ENCODE assay signal across 10 cellular contexts in genomic region chrX:10109695-10110094, GRCh38. TPM values are rescaled to one million over a fixed set of nuclear protein-coding genes. Genes with fewer than 3 reads are reported as not detected.
A peak's percentile ranks its signal among the peaks of the same experiment; 100 is the strongest.
DNase-seq lines count a peak whose midpoint lies in the region; ATAC-seq, FAIRE-seq and TF ChIP-seq lines count a peak whose summit lies in the region.
"Had no signal": no experiment of that assay in that cellular context is flagged by ENCODE, and none has a peak within 500 bp of the region (broad histone marks: within the 10 kb centered on the region; RNA-seq: fewer than 3 reads in every experiment).

No MANE protein-coding gene starts in this region.

- H3K27ac ChIP-seq in OCI-LY1 (ENCODE audit: low read depth, low read length, poor library complexity, severe bottlenecking) (peak overlapping the region; percentile 98), gastroesophageal sphincter (peak overlapping the region in 3 of 4 donors; percentile 73 to 81 (median 76))
- H3K27ac ChIP-seq: SK-N-MC had no signal

- no peak for FAIRE-seq in H54 (lab: Jason Lieb, UNC)

- H4K20me1 ChIP-seq in OCI-LY1 (ENCODE audit: insufficient read depth, low read length), result no peaks in the 10 kb centered on the region

- no peaks in the 10 kb centered on the region for H3K9me2 ChIP-seq in OCI-LY1 (ENCODE audit: low read depth, low read length)

- TF ChIP-seq CTCF in OCI-LY1 (IDR thresholded peaks at IDR 0.05; ENCODE audit: low read length) (peak; percentile 37), gastroesophageal sphincter (IDR thresholded peaks at IDR 0.05) (peak in 2 of 4 experiments; percentile 26 to 52)

- WGBS in gastroesophageal sphincter (ENCODE audit: low coverage in 1 of 2), 2 donors, result 79% methylated on average over 7 of the region's 27 CpGs; no CpG with 5 or more reads in 1 of the 2 donors

- peaks cover 89% of the 10 kb centered on the region for H3K4me1 ChIP-seq in OCI-LY1 (ENCODE audit: insufficient read depth, low read length, severe bottlenecking)
- H3K4me1 ChIP-seq in gastroesophageal sphincter, result peaks cover 0 to 86% (median 9%) of the 10 kb centered on the region in 3 donors

- no peaks in the 10 kb centered on the region for H3K79me2 ChIP-seq in OCI-LY1 (ENCODE audit: insufficient read depth, low read length)

- no peak for TF ChIP-seq EP300 in gastroesophageal sphincter (IDR thresholded peaks at IDR 0.05)

- H3K27me3 ChIP-seq in OCI-LY1 (ENCODE audit: insufficient read depth, low read length), result no peaks in the 10 kb centered on the region
- H3K27me3 ChIP-seq in gastroesophageal sphincter, result no peaks in the 10 kb centered on the region

- H3K4me2 ChIP-seq in OCI-LY1 (ENCODE audit: low read length), result peak overlapping the region; percentile 66

- DNase-seq in Ammon's horn (ENCODE audit: low spot score), result peak; percentile 58
- peak in 43 of 56 donors; percentile 1 to 76 (median 32) for DNase-seq in nucleus accumbens (lab: John Stamatoyannopoulos, UW)
- DNase-seq in foreskin melanocyte, result no peak
- DNase-seq in H54 (ENCODE audit: insufficient read length, low spot score), result no peak
- DNase-seq: NCI-H774 had no signal

- no peaks in the 10 kb centered on the region; the same call in 1 of the 2 replicates for H3K36me3 ChIP-seq in OCI-LY1 (ENCODE audit: insufficient read depth, low read length)
- H3K36me3 ChIP-seq in gastroesophageal sphincter, result no peaks in the 10 kb centered on the region

- no peak overlapping the region for H2AFZ ChIP-seq in OCI-LY1 (ENCODE audit: low read length)

- H3K9me3 ChIP-seq in OCI-LY1 (ENCODE audit: low read length) (no peaks in the 10 kb centered on the region), gastroesophageal sphincter (no peaks in the 10 kb centered on the region)

- ATAC-seq in gastroesophageal sphincter (peak; percentile 56), GM21737 (IDR thresholded peaks at IDR 0.05; ENCODE audit: unreplicated experiment) (no peak), GM21576 (IDR thresholded peaks at IDR 0.05; ENCODE audit: unreplicated experiment) (no peak)

- peak overlapping the region; percentile 64 for H3K9ac ChIP-seq in OCI-LY1 (ENCODE audit: low read length)

- H3F3A ChIP-seq in OCI-LY1 (ENCODE audit: insufficient read depth, low read length), result no peaks in the 10 kb centered on the region

- TF ChIP-seq POLR2A in gastroesophageal sphincter (IDR thresholded peaks at IDR 0.05), result no peak
- no peak for TF ChIP-seq POLR2A in H54 (IDR thresholded peaks at IDR 0.05; ENCODE audit: low read depth, low read length)

- peak overlapping the region; percentile 53 for H3K4me3 ChIP-seq in OCI-LY1 (ENCODE audit: low read depth, low read length, poor library complexity, severe bottlenecking)
- no peak overlapping the region for H3K4me3 ChIP-seq in gastroesophageal sphincter
- H3K4me3 ChIP-seq: SK-N-MC had no signal

RNA-seq across cellular contexts. Expression of gene CLCN4, which starts 47.1 kb away (rescaled TPM):
- total RNA-seq in gastroesophageal sphincter, result 1 to 10 TPM in 3 of 4 donors, under 1 TPM in 1; 0.16 to 2.3 (median 2.0) TPM

Comparison
In these comparisons a context has a peak if more than half of its experiments do, and no peak if none do; other contexts are left out.
1. DNase-seq: peak in Ammon's horn (single experiment) and nucleus accumbens (43 of 56); none in foreskin melanocyte (single experiment) and H54 (single experiment).